Comparison of ENCODE assay signal across 2 cellular contexts in genomic region chr10:104098360-104098925, GRCh38.
TF ChIP-seq lines count a peak whose summit lies in the region.

No MANE protein-coding gene starts in this region.

TF ChIP-seq in HepG2, 621 proteins besides CTCF, POLR2A, EP300 and RAD21:
- TF ChIP-seq CEBPB (IDR thresholded peaks at IDR 0.05; ENCODE audit: borderline replicate concordance, low read depth, low read length) (peak; percentile 50; the same call in 1 of the 2 replicates), AFF4 (CRISPR knock-in tag; IDR thresholded peaks at IDR 0.05) (no peak)

TF ChIP-seq in endothelial cell of umbilical vein, 7 proteins besides CTCF, POLR2A, EP300 and RAD21:
- no peak for TF ChIP-seq FOS (IDR thresholded peaks at IDR 0.05; ENCODE audit: borderline replicate concordance, insufficient read depth, low read length)
- TF ChIP-seq JUN (IDR thresholded peaks at IDR 0.05; ENCODE audit: borderline replicate concordance, insufficient read depth, insufficient read length, low read depth) = no peak
- no peak for TF ChIP-seq MAX (IDR thresholded peaks at IDR 0.05; ENCODE audit: insufficient read depth, insufficient read length)
- TF ChIP-seq EZH2 (IDR thresholded peaks at IDR 0.05; ENCODE audit: borderline replicate concordance, low read depth, low read length, severe bottlenecking) = no peak
- no peak for TF ChIP-seq MYC (IDR thresholded peaks at IDR 0.05; ENCODE audit: low read depth, low read length)
- TF ChIP-seq GATA2 (IDR thresholded peaks at IDR 0.05; ENCODE audit: insufficient read depth, insufficient read length, low read depth, low read length) = no peak
- TF ChIP-seq POLR2AphosphoS5 (IDR thresholded peaks at IDR 0.05; ENCODE audit: insufficient read depth, low read depth, low read length) = no peak
TF ChIP-seq in endothelial cell of umbilical vein: peak in this region for 0.
